Comparison of ENCODE assay signal across 8 cellular contexts in genomic region chr16:4116328-4117249, GRCh38. TPM values are rescaled to one million over a fixed set of nuclear protein-coding genes. Genes with fewer than 3 reads are reported as not detected.
DNase-seq lines count a peak whose midpoint lies in the region; ATAC-seq and FAIRE-seq lines count a peak whose summit lies in the region.

Gene ADCY9, minus strand, starts transcription at chr16:4116442. Its CDS starts 1,000 bp downstream, at chr16:4115442.

- peak; percentile 63 for DNase-seq in DMS79 treated with DMSO at 0.1 percent for 48 hours (lab: John Stamatoyannopoulos, UW)
- peak; percentile 100 for DNase-seq in H7
- peak; percentile 68 for DNase-seq in NCI-H1092 treated with DMSO at 0.1 percent for 48 hours (lab: John Stamatoyannopoulos, UW)
- peak; percentile 35 for DNase-seq in activated CD4-positive, CD25-positive, alpha-beta regulatory T cell treated with anti-CD3 and anti-CD28 coated beads, Interleukin-2, amount 50 U/mL, for 16 hours (ENCODE audit: low read depth, low spot score)
- DNase-seq in caudate nucleus (lab: John Stamatoyannopoulos, UW): peak in 47 of 61 donors; percentile 15 to 84 (median 52)
- DNase-seq in inferior parietal cortex (ENCODE audit: extremely low spot score): peak; percentile 55
- DNase-seq in small intestine: peak; percentile 75

- no peak for FAIRE-seq in small intestine (lab: Jason Lieb, UNC)

- WGBS in small intestine, 3 donors: 3 to 6% (median 4%) methylated on average over 33 to 104 of the region's 104 CpGs

- ATAC-seq in GM18870 (IDR thresholded peaks at IDR 0.05; ENCODE audit: unreplicated experiment): no peak

- H3K9me3 ChIP-seq in small intestine (ENCODE audit: control insufficient read depth, low read depth): no peaks in the 10 kb centered on the region

- H3K4me3 ChIP-seq in H7 (ENCODE audit: insufficient read depth, low read depth, low read length) (peak within 1 kb of the TSS; percentile 64), small intestine (ENCODE audit: low read depth in 1 of 2, low read length in 2 of 2) (peak within 1 kb of the TSS; percentile 70 to 94)

- peaks cover 0 to 10% of the 10 kb centered on the region in 2 donors for H3K4me1 ChIP-seq in small intestine (ENCODE audit: control insufficient read depth in 2 of 2, insufficient read depth in 1 of 2, low read depth in 1 of 2, low read length in 1 of 2)

- H3K27ac ChIP-seq in caudate nucleus (ENCODE audit: low read depth, low read length) (peak within 1 kb of the TSS; percentile 40), small intestine (ENCODE audit: low read depth in 1 of 2, low read length in 1 of 2) (peak within 1 kb of the TSS; percentile 41 to 69)

- H3K27me3 ChIP-seq in H7 (ENCODE audit: control insufficient read depth, insufficient read depth, low read length): peaks cover 19% of the 10 kb centered on the region
- no peaks in the 10 kb centered on the region for H3K27me3 ChIP-seq in small intestine (ENCODE audit: control insufficient read depth in 2 of 2, insufficient read depth in 2 of 2, low read length in 2 of 2)

- no peaks in the 10 kb centered on the region for H3K36me3 ChIP-seq in H7 (replicated peaks; ENCODE audit: control insufficient read depth, insufficient read depth, low read length)
- no peaks in the 10 kb centered on the region for H3K36me3 ChIP-seq in small intestine (ENCODE audit: control insufficient read depth in 2 of 2, insufficient read depth in 2 of 2, low read length in 2 of 2)

RNA-seq across cellular contexts. Expression of gene ADCY9, which starts in this region (rescaled TPM):
- total RNA-seq in H7 (2014; rRNA removed; shearing (Covaris generic)): 6.0 and 6.5 TPM in 2 replicates
- polyA plus RNA-seq in small intestine: 10 to 100 TPM in 1 of 3 donors, 1 to 10 TPM in 2; 4.3 to 10.7 (median 7.9) TPM

Comparison
In these comparisons a context has a peak if more than half of its experiments do, and no peak if none do; other contexts are left out.
1. DNase-seq: peak in every context shown above with its lines; median percentile 100 in H7; 75 in small intestine; 68 in NCI-H1092 treated with DMSO at 0.1 percent for 48 hours; 63 in DMS79 treated with DMSO at 0.1 percent for 48 hours; 55 in inferior parietal cortex; 52 in caudate nucleus; 35 in activated CD4-positive, CD25-positive, alpha-beta regulatory T cell treated with anti-CD3 and anti-CD28 coated beads, Interleukin-2, amount 50 U/mL, for 16 hours.